18 cellular contexts compared by ENCODE assay signal in the genomic region with DNA sequence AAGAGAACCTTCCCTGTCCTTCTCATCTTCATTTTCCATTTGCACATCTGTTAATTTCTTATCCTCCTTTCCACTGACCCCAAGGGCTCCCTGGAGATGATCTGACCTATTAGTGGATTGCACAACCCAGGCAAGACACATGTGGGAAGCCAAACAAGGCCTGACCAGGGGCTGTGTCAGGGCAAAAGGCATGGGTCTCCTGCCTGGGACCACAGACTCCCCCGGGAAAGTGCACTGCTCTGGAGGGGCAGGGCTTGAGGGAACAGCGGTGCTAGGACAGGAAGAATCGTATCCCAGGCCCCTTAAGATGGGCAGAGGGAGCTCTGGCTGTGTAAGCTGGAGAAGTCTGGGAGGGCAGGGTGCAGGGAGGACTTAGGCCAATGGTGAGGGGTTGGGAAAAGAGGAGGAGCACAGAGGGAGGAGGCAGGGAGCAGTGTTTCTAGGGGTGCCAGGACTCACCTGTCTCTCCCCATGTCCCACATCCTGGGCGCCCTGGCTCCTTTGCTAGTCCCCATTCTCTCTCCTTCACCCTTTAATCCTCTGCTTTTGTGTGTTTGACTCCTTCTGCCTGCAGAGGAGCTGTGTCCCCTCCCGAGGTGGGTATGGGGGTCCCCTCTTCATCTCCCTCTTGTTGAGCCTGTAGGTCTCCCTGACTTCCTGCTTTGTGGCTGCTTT. TPM values are rescaled to one million over a fixed set of nuclear protein-coding genes. Genes with fewer than 3 reads are reported as not detected.
DNase-seq lines count a peak whose midpoint lies in the region; ATAC-seq, FAIRE-seq and TF ChIP-seq lines count a peak whose summit lies in the region.
"Had no signal": no experiment of that assay in that cellular context is flagged by ENCODE, and none has a peak within 500 bp of the region (broad histone marks: within the 10 kb centered on the region; RNA-seq: fewer than 3 reads in every experiment).

No MANE protein-coding gene starts in this region.

- peak; percentile 96 for FAIRE-seq in HTR-8/SVneo (lab: Jason Lieb, UNC)
- FAIRE-seq: pancreas had no signal

- H3K4me1 ChIP-seq in ascending aorta (peaks cover 11 to 34% of the 10 kb centered on the region in 2 donors), gastrocnemius medialis (no peaks in the 10 kb centered on the region)

- ATAC-seq in left ventricle myocardium superior (peak; percentile 82), gastrocnemius medialis (peak; percentile 47 to 67), HG03378 (IDR thresholded peaks at IDR 0.05; ENCODE audit: unreplicated experiment) (no peak), GM19324 (IDR thresholded peaks at IDR 0.05; ENCODE audit: low FRiP score, unreplicated experiment) (no peak)
- ATAC-seq: activated T-cell treated with anti-CD3 and anti-CD28 coated beads, Interleukin-2, amount 50 U/mL, for 4 hours; Panc1; pancreas had no signal

- in situ Hi-C loops in gastrocnemius medialis (cut with MboI; ENCODE audit: low sequenced_read_pairs in 4 of 4), result no loop called here

- no peak overlapping the region for H3K4me3 Mint-ChIP-seq in activated T-cell treated with anti-CD3 and anti-CD28 coated beads, Interleukin-2, amount 50 U/mL, for 24 hours
- H3K4me3 Mint-ChIP-seq: activated T-cell treated with anti-CD3 and anti-CD28 coated beads, Interleukin-2, amount 50 U/mL, for 4 hours had no signal

- DNase-seq in HTR-8/SVneo (ENCODE audit: insufficient read length, low spot score), result no peak
- DNase-seq in ascending aorta (ENCODE audit: low spot score in 2 of 2), result no peak
- peak; percentile 64 for DNase-seq in left ventricle myocardium superior
- DNase-seq in gastrocnemius medialis, result peak in 1 of 2 donors; percentile 47
- DNase-seq in activated T-cell treated with anti-CD3 and anti-CD28 coated beads, Interleukin-2, amount 50 U/mL, for 24 hours, result no peak
- DNase-seq: activated CD4-positive, alpha-beta T cell treated with anti-CD3 and anti-CD28 coated beads for 1 hour; activated T-cell treated with anti-CD3 and anti-CD28 coated beads, Interleukin-2, amount 50 U/mL, for 4 hours; anterior cingulate cortex; BE2C; dermis blood vessel endothelial cell; DMS79 treated with DMSO at 0.1 percent for 48 hours; NCI-H187; NCI-H524; stimulated activated CD4-positive, alpha-beta T cell treated with anti-CD3 and anti-CD28 coated beads, Interleukin-12 subunit alpha, Interleukin-12 subunit beta, amount 100 ng/mL, for 4 hours had no signal

- intact Hi-C loops in ascending aorta (cut with DNase I) (loop anchor here (10.0 kb wide), 1 partner anchor 1295 kb away; no protein-coding TSS in a partner anchor), left ventricle myocardium superior (cut with micrococcal nuclease) (no loop called here), gastrocnemius medialis (cut with DNase I; ENCODE audit: low total_unique reads) (no loop called here)

- H3K27me3 ChIP-seq in ascending aorta (no peaks in the 10 kb centered on the region), gastrocnemius medialis (no peaks in the 10 kb centered on the region)
- H3K27me3 ChIP-seq: BE2C, pancreas had no signal

- H3K4me3 ChIP-seq in ascending aorta, result no peak overlapping the region
- H3K4me3 ChIP-seq in gastrocnemius medialis, result no peak overlapping the region
- H3K4me3 ChIP-seq: pancreas had no signal

- no peaks in the 10 kb centered on the region for H3K27me3 Mint-ChIP-seq in activated T-cell treated with anti-CD3 and anti-CD28 coated beads, Interleukin-2, amount 50 U/mL, for 24 hours

- H3K27ac ChIP-seq in ascending aorta (peak overlapping the region; percentile 19 to 46), gastrocnemius medialis (peak overlapping the region; percentile 27 to 65 (median 47))
- H3K27ac ChIP-seq: pancreas had no signal

- no peaks in the 10 kb centered on the region for H3K9me3 ChIP-seq in ascending aorta
- no peaks in the 10 kb centered on the region for H3K9me3 ChIP-seq in gastrocnemius medialis
- H3K9me3 ChIP-seq: BE2C, pancreas had no signal

- H3K36me3 ChIP-seq in ascending aorta, result peaks cover 43 to 52% of the 10 kb centered on the region in 2 donors
- no peaks in the 10 kb centered on the region for H3K36me3 ChIP-seq in gastrocnemius medialis

- TF ChIP-seq CTCF in ascending aorta (IDR thresholded peaks at IDR 0.05) (no peak), gastrocnemius medialis (IDR thresholded peaks at IDR 0.05 in 4 of 5, conservative IDR thresholded peaks at IDR 0.05 in 1 of 5) (no peak)

- H3K4me1 Mint-ChIP-seq in activated T-cell treated with anti-CD3 and anti-CD28 coated beads, Interleukin-2, amount 50 U/mL, for 24 hours (ENCODE audit: low read depth), result peaks cover 52% of the 10 kb centered on the region

- H3K27ac Mint-ChIP-seq in activated T-cell treated with anti-CD3 and anti-CD28 coated beads, Interleukin-2, amount 50 U/mL, for 24 hours, result no peak overlapping the region

- H3K36me3 Mint-ChIP-seq in activated T-cell treated with anti-CD3 and anti-CD28 coated beads, Interleukin-2, amount 50 U/mL, for 24 hours (ENCODE audit: low read depth), result no peaks in the 10 kb centered on the region

- H3K9me3 Mint-ChIP-seq in activated T-cell treated with anti-CD3 and anti-CD28 coated beads, Interleukin-2, amount 50 U/mL, for 24 hours, result no peaks in the 10 kb centered on the region
- H3K9me3 Mint-ChIP-seq: activated T-cell treated with anti-CD3 and anti-CD28 coated beads, Interleukin-2, amount 50 U/mL, for 4 hours had no signal

- TF ChIP-seq POLR2A in gastrocnemius medialis (IDR thresholded peaks at IDR 0.05), result no peak

RNA-seq across cellular contexts. Expression of gene PLEKHG3, which starts 25.3 kb away (rescaled TPM):
- total RNA-seq in ascending aorta (134 TPM), left ventricle myocardium superior (22.0 TPM), gastrocnemius medialis (10 to 100 TPM in 3 of 4 donors, 1 to 10 TPM in 1; 8.8 to 18.8 (median 14.5) TPM)

Comparison
In these comparisons a context has a peak if more than half of its experiments do, and no peak if none do; other contexts are left out.
1. ATAC-seq: peak in left ventricle myocardium superior (single experiment) and gastrocnemius medialis (2 of 2); none in HG03378 (single experiment) and GM19324 (single experiment).